In the genomic region with DNA sequence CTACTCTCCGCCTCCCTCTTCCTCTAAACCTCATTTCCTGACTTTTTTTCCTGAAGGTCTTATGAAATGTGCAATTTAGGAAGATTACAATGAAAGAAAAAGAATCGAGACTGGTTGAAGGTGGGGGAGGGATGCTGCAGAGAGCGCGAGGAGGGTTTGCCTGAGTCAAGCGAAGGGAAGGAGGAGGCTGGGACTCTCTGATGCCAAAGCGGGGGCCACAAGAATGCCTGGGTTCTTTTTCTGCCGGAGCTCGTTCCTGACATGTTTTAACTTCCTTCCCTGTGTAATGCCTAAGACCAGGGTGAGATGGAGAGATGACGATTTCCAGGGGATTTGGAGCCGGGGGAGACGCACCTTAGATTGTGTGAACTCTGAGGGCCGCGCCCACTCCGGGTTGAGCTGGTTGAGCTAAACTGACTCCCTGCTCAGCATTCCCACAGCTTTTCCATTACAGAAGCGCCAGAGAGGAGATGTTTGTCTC, we compare ENCODE assay signal across 8 cellular contexts.
DNase-seq lines count a peak whose midpoint lies in the region; ATAC-seq, FAIRE-seq and TF ChIP-seq lines count a peak whose summit lies in the region.

No MANE protein-coding gene starts in this region.

- FAIRE-seq in pancreas (lab: Jason Lieb, UNC) = no peak

- TF ChIP-seq POLR2A in heart left ventricle (IDR thresholded peaks at IDR 0.05) = no peak

- DNase-seq in AG20443 (ENCODE audit: low spot score) (peak; percentile 51), SK-N-DZ (ENCODE audit: low spot score) (peak; percentile 45), heart left ventricle (peak in 4 of 5 donors; percentile 21 to 45 (median 30)), pancreas (peak in 3 of 6 donors; percentile 8 to 55 (median 11)), CD1c-positive myeloid dendritic cell (ENCODE audit: extremely low spot score) (no peak), mesenteric fat pad (ENCODE audit: low spot score) (no peak), NCI-H510A treated with DMSO at 0.1 percent for 48 hours (lab: John Stamatoyannopoulos, UW) (no peak)

- H3K27ac ChIP-seq in heart left ventricle = peak overlapping the region; percentile 47 to 91 (median 84)
- peak overlapping the region; percentile 60 to 86 (median 80) for H3K27ac ChIP-seq in pancreas

- H3K4me3 ChIP-seq in heart left ventricle = peak overlapping the region in 11 of 12 donors; percentile 30 to 61 (median 50)
- H3K4me3 ChIP-seq in pancreas = peak overlapping the region in 2 of 4 donors; percentile 30 to 34

- WGBS in heart left ventricle, 4 donors = 17 to 32% (median 21%) methylated on average over 15 of the region's 15 CpGs
- 23 to 25% methylated on average over 15 of the region's 15 CpGs for WGBS in pancreas, 2 donors

- H3K27me3 ChIP-seq in heart left ventricle = peaks cover 0 to 7% (median 0%) of the 10 kb centered on the region in 9 donors
- peaks cover 0 to 4% (median 0%) of the 10 kb centered on the region in 4 donors for H3K27me3 ChIP-seq in pancreas

- peaks cover 0 to 16% (median 4%) of the 10 kb centered on the region in 12 donors for H3K4me1 ChIP-seq in heart left ventricle
- no peaks in the 10 kb centered on the region for H3K4me1 ChIP-seq in pancreas

- H3K9me3 ChIP-seq in heart left ventricle (peaks cover 0 to 6% (median 0%) of the 10 kb centered on the region in 12 donors), pancreas (no peaks in the 10 kb centered on the region)

- H3K36me3 ChIP-seq in heart left ventricle = no peaks in the 10 kb centered on the region
- H3K36me3 ChIP-seq in pancreas = no peaks in the 10 kb centered on the region

- intact Hi-C loops in heart left ventricle (cut with DNase I) = loop anchor here in 2 of 10 donors (10.0 kb wide), 2 partner anchors 68 to 382 kb away; no protein-coding TSS in a partner anchor
- intact Hi-C loops in pancreas (cut with DNase I) = no loop called here

- peak in 3 of 4 donors; percentile 38 to 41 (median 40) for ATAC-seq in heart left ventricle
- ATAC-seq in pancreas = peak; percentile 14 to 39 (median 28)
- ATAC-seq in GM18519 (IDR thresholded peaks at IDR 0.05; ENCODE audit: low FRiP score, unreplicated experiment) = no peak

- TF ChIP-seq CTCF in heart left ventricle (IDR thresholded peaks at IDR 0.05) (no peak), pancreas (IDR thresholded peaks at IDR 0.05) (no peak)

Comparison
In these comparisons a context has a peak if more than half of its experiments do, and no peak if none do; other contexts are left out.
1. DNase-seq: peak in AG20443 (single experiment), SK-N-DZ (single experiment) and heart left ventricle (4 of 5); none in CD1c-positive myeloid dendritic cell (single experiment), mesenteric fat pad (single experiment) and NCI-H510A treated with DMSO at 0.1 percent for 48 hours (single experiment).